ENCODE assay signal across 8 cellular contexts in genomic region chr3:138834359-138835176, GRCh38. TPM values are rescaled to one million over a fixed set of nuclear protein-coding genes. Genes with fewer than 3 reads are reported as not detected.
DNase-seq lines count a peak whose midpoint lies in the region; ATAC-seq and TF ChIP-seq lines count a peak whose summit lies in the region.

PIK3CB (minus strand) TSS chr3:138834928; CDS start chr3:138759343, 75,585 bp downstream.

- TF ChIP-seq CTCF in CD14-positive monocyte (IDR thresholded peaks at IDR 0.05) = peak; percentile 29
- peak; percentile 41 for TF ChIP-seq CTCF in activated CD8-positive, alpha-beta T cell treated with anti-CD3 and anti-CD28 coated beads for 36 hours (IDR thresholded peaks at IDR 0.05)

- POLR2A ChIA-PET in activated CD8-positive, alpha-beta T cell treated with anti-CD3 and anti-CD28 coated beads for 36 hours (lab: Charles Lee) = interaction anchor here (0.7 to 1.0 kb wide), 3 partner anchors 57 to 119 kb away, joined by 3 read pairs; no protein-coding TSS in a partner anchor

- no peaks in the 10 kb centered on the region for H3K27me3 ChIP-seq in duodenal mucosa (ENCODE audit: control insufficient read depth in 1 of 2, insufficient read depth in 2 of 2, low read length in 2 of 2)

- peaks cover 5 to 12% of the 10 kb centered on the region in 2 donors for H3K4me1 ChIP-seq in duodenal mucosa (ENCODE audit: control insufficient read depth in 1 of 2, insufficient read depth in 2 of 2, low read length in 2 of 2)

- peak within 1 kb of the TSS; percentile 90 to 98 (median 96) for H3K27ac Mint-ChIP-seq in CD14-positive monocyte
- peak within 1 kb of the TSS; percentile 93 for H3K27ac Mint-ChIP-seq in activated CD8-positive, alpha-beta T cell treated with anti-CD3 and anti-CD28 coated beads for 36 hours

- peak within 1 kb of the TSS; percentile 84 for H3K27ac ChIP-seq in duodenal mucosa (ENCODE audit: low read depth, low read length)

- H3K36me3 ChIP-seq in duodenal mucosa (ENCODE audit: control insufficient read depth in 1 of 2, insufficient read depth in 2 of 2, low read length in 2 of 2) = no peaks in the 10 kb centered on the region

- ATAC-seq in GM19351 (IDR thresholded peaks at IDR 0.05; ENCODE audit: unreplicated experiment) = peak; percentile 89
- ATAC-seq in HG03521 (IDR thresholded peaks at IDR 0.05; ENCODE audit: unreplicated experiment) = peak; percentile 85
- ATAC-seq in activated CD8-positive, alpha-beta T cell treated with anti-CD3 and anti-CD28 coated beads for 36 hours = peak; percentile 93

- peaks cover 0 to 1% (median 0%) of the 10 kb centered on the region in 3 donors for H3K27me3 Mint-ChIP-seq in CD14-positive monocyte (ENCODE audit: low read depth in 3 of 3)
- H3K27me3 Mint-ChIP-seq in activated CD8-positive, alpha-beta T cell treated with anti-CD3 and anti-CD28 coated beads for 36 hours = no peaks in the 10 kb centered on the region

- intact Hi-C loops in CD14-positive monocyte (cut with micrococcal nuclease) = loop anchor here (2.0 to 5.0 kb wide), 4 partner anchors 43 to 83 kb away; no protein-coding TSS in a partner anchor
- intact Hi-C loops in activated CD8-positive, alpha-beta T cell treated with anti-CD3 and anti-CD28 coated beads for 36 hours (cut with micrococcal nuclease) = loop anchor here (10.0 kb wide), 1 partner anchor 140 kb away; no protein-coding TSS in a partner anchor

- CTCF ChIA-PET in activated CD8-positive, alpha-beta T cell treated with anti-CD3 and anti-CD28 coated beads for 36 hours (lab: Charles Lee) = interaction anchor here (1.5 to 2.0 kb wide), 2 partner anchors 81 to 240 kb away, joined by 5 to 10 read pairs; partner anchors contain the start of gene CEP70

- peaks cover 28% of the 10 kb centered on the region for H3K4me1 Mint-ChIP-seq in CD14-positive monocyte
- H3K4me1 Mint-ChIP-seq in activated CD8-positive, alpha-beta T cell treated with anti-CD3 and anti-CD28 coated beads for 36 hours (ENCODE audit: low read depth) = peaks cover 22% of the 10 kb centered on the region

- peak within 1 kb of the TSS; percentile 84 to 94 for H3K4me3 ChIP-seq in duodenal mucosa (ENCODE audit: low read depth in 1 of 2, low read length in 2 of 2)

- peak within 1 kb of the TSS; percentile 89 to 93 for H3K9ac ChIP-seq in duodenal mucosa (ENCODE audit: low read depth in 1 of 2, low read length in 2 of 2)

- DNase-seq in CD14-positive monocyte (ENCODE audit: low spot score) = peak; percentile 84
- peak; percentile 95 for DNase-seq in NCI-H82 (lab: John Stamatoyannopoulos, UW)
- DNase-seq in activated CD8-positive, alpha-beta T cell treated with anti-CD3 and anti-CD28 coated beads for 36 hours = peak; percentile 88
- DNase-seq in medulla oblongata (ENCODE audit: extremely low spot score) = peak; percentile 86
- DNase-seq in stimulated activated CD8-positive, alpha-beta memory T cell treated with anti-CD3 and anti-CD28 coated beads, Interleukin-12 subunit alpha, Interleukin-12 subunit beta, amount 100 ng/mL, for 1 hour (ENCODE audit: low read depth) = peak; percentile 77

- H3K9me3 ChIP-seq in duodenal mucosa (ENCODE audit: control insufficient read depth in 1 of 2, low read length in 2 of 2) = no peaks in the 10 kb centered on the region

- H3K36me3 Mint-ChIP-seq in CD14-positive monocyte = peaks cover 2 to 13% of the 10 kb centered on the region in 2 donors
- H3K36me3 Mint-ChIP-seq in activated CD8-positive, alpha-beta T cell treated with anti-CD3 and anti-CD28 coated beads for 36 hours (ENCODE audit: low read depth) = peaks cover 14% of the 10 kb centered on the region

- peak within 1 kb of the TSS; percentile 84 to 98 for H3K4me3 Mint-ChIP-seq in CD14-positive monocyte
- peak within 1 kb of the TSS; percentile 84 for H3K4me3 Mint-ChIP-seq in activated CD8-positive, alpha-beta T cell treated with anti-CD3 and anti-CD28 coated beads for 36 hours

- peaks cover 0 to 4% (median 0%) of the 10 kb centered on the region in 7 donors for H3K9me3 Mint-ChIP-seq in CD14-positive monocyte
- H3K9me3 Mint-ChIP-seq in activated CD8-positive, alpha-beta T cell treated with anti-CD3 and anti-CD28 coated beads for 36 hours = peaks cover 2% of the 10 kb centered on the region

RNA-seq across cellular contexts. Expression of gene PIK3CB, which starts in this region (rescaled TPM):
- 10 to 100 TPM; 20.4 to 33.6 TPM for polyA plus RNA-seq in CD14-positive monocyte
- total RNA-seq in activated CD8-positive, alpha-beta T cell treated with anti-CD3 and anti-CD28 coated beads for 36 hours = 10 to 100 TPM; 12.4 to 13.4 TPM

Comparison
In these comparisons a context has a peak if more than half of its experiments do, and no peak if none do; other contexts are left out.
1. Peak in every context shown above with its lines: DNase-seq, ATAC-seq, H3K4me3 ChIP-seq and H3K27ac ChIP-seq.